Comparison of ENCODE assay signal across 8 cellular contexts in the genomic region with DNA sequence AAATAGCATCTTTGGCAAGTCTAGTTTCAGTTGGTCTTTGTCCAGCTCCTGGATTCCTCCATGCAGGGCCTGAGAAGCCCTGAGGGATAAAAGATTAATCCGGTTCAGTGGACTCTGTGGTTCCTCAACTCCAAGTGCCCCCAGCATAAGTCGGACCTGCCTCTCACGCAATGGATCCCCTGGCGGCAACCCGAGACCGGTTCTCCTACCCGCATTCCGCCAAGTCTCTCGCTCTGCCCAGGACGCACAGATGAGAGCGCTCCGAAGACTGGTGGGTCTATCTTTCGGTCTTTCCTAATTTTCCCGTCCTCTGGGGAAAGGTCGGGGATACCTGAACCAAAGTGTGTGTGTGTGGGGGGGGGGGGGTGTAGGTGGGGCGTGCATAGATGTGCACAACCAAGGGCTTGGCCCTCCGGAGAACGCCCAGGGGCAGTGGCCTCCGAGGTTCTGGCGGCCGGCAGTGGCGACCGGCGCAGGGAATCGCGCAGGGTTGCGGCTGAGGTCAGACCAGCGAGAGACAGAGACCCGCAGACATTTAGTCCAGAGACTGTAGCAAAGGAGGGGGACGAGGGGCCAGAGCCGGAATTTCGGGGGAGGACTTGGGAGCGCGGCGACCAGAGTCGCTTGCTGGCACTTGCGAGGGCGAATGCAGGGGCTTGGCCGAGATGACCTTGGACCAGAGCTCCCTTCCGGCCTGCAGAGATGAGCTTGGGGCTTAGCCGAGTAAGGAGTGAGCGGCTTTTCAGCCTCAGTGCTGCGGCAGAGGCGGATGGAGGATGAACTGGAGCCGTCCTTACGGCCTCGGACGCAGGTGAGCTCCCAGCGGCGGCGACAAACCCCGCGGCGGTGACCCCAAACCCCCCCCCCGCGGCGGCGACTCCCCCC. TPM values are rescaled to one million over a fixed set of nuclear protein-coding genes. Genes with fewer than 3 reads are reported as not detected.
DNase-seq lines count a peak whose midpoint lies in the region; ATAC-seq, FAIRE-seq and TF ChIP-seq lines count a peak whose summit lies in the region.

No MANE protein-coding gene starts in this region.

- H3K27me3 ChIP-seq in duodenal mucosa (ENCODE audit: control insufficient read depth in 1 of 2, insufficient read depth in 2 of 2, low read length in 2 of 2) (no peaks in the 10 kb centered on the region), lower lobe of right lung (ENCODE audit: low read depth) (no peaks in the 10 kb centered on the region), thoracic aorta (replicated peaks; ENCODE audit: insufficient read depth) (no peaks in the 10 kb centered on the region)

- ATAC-seq in HG03354 (IDR thresholded peaks at IDR 0.05; ENCODE audit: poor library complexity, severe bottlenecking, unreplicated experiment) (peak; percentile 63), lower lobe of right lung (peak; percentile 64 to 69), thoracic aorta (ENCODE audit: insufficient number of reproducible peaks, low FRiP score, low read depth) (no peak)

- CTCF ChIA-PET in RWPE1 (lab: Yijun Ruan, JAX): interaction anchor here (0.7 kb wide), 1 partner anchor 32 kb away, joined by 8 read pairs; no protein-coding TSS in a partner anchor

- peak overlapping the region; percentile 73 to 82 for H3K9ac ChIP-seq in duodenal mucosa (ENCODE audit: low read depth in 1 of 2, low read length in 2 of 2)

- no peaks in the 10 kb centered on the region for H3K36me3 ChIP-seq in duodenal mucosa (ENCODE audit: control insufficient read depth in 1 of 2, insufficient read depth in 2 of 2, low read length in 2 of 2)
- no peaks in the 10 kb centered on the region for H3K36me3 ChIP-seq in lower lobe of right lung
- H3K36me3 ChIP-seq in thoracic aorta: no peaks in the 10 kb centered on the region

- TF ChIP-seq CTCF in RWPE1 (conservative IDR thresholded peaks at IDR 0.05; ENCODE audit: low read depth) (no peak), lower lobe of right lung (IDR thresholded peaks at IDR 0.05) (no peak), thoracic aorta (IDR thresholded peaks at IDR 0.05) (peak; percentile 32)

- H3K27ac ChIP-seq in RWPE1 (peak overlapping the region; percentile 91), duodenal mucosa (ENCODE audit: low read depth, low read length) (peak overlapping the region; percentile 58), lower lobe of right lung (peak overlapping the region; percentile 87), thoracic aorta (peak overlapping the region; percentile 65 to 85)

- POLR2A ChIA-PET in RWPE1 (lab: Yijun Ruan, JAX; ENCODE audit: low non-redundant PET): interaction anchor here (0.6 kb wide), 2 partner anchors 16 to 1855 kb away, joined by 3 read pairs; no protein-coding TSS in a partner anchor

- intact Hi-C loops in lower lobe of right lung (cut with DNase I): no loop called here

- peak; percentile 20 for DNase-seq in DMS114 treated with DMSO at 0.1 percent for 48 hours (lab: John Stamatoyannopoulos, UW; ENCODE audit: unreplicated experiment)
- peak; percentile 74 for DNase-seq in GM19239 (ENCODE audit: insufficient read length, low spot score)
- DNase-seq in RWPE1 (ENCODE audit: low spot score): no peak
- DNase-seq in lower lobe of right lung: no peak
- DNase-seq in thoracic aorta (ENCODE audit: low spot score): no peak
- no peak for DNase-seq in frontal cortex (ENCODE audit: low spot score in 2 of 2)

- FAIRE-seq in GM19239 (lab: Jason Lieb, UNC): no peak
- no peak for FAIRE-seq in frontal cortex (lab: Jason Lieb, UNC)

- H3K4me1 ChIP-seq in duodenal mucosa (ENCODE audit: control insufficient read depth in 1 of 2, insufficient read depth in 2 of 2, low read length in 2 of 2): peaks cover 13 to 22% of the 10 kb centered on the region in 2 donors
- peaks cover 9% of the 10 kb centered on the region for H3K4me1 ChIP-seq in lower lobe of right lung
- H3K4me1 ChIP-seq in thoracic aorta (ENCODE audit: control insufficient read depth in 1 of 2, low read depth in 2 of 2): peaks cover 13 to 18% of the 10 kb centered on the region in 2 donors

- H3K4me3 ChIP-seq in duodenal mucosa (ENCODE audit: low read depth in 1 of 2, low read length in 2 of 2) (peak overlapping the region; percentile 81 to 89), lower lobe of right lung (peak overlapping the region; percentile 83), thoracic aorta (peak overlapping the region; percentile 69)

- H3K9me3 ChIP-seq in duodenal mucosa (ENCODE audit: control insufficient read depth in 1 of 2, low read length in 2 of 2) (no peaks in the 10 kb centered on the region), lower lobe of right lung (no peaks in the 10 kb centered on the region), thoracic aorta (no peaks in the 10 kb centered on the region)

RNA-seq across cellular contexts. Expression of gene SLC2A11, which starts 0.7 kb away (rescaled TPM):
- total RNA-seq in lower lobe of right lung (12.7 TPM), thoracic aorta (10 to 100 TPM in 1 of 2 donors, 1 to 10 TPM in 1; 9.2 to 25.5 TPM), frontal cortex (11.4 TPM)

RNA-seq across cellular contexts. Expression of gene DERL3, which starts 18.2 kb away (rescaled TPM):
- total RNA-seq in lower lobe of right lung: 5.8 TPM
- total RNA-seq in thoracic aorta: 1 to 10 TPM; 2.5 to 3.0 TPM
- 0.82 TPM for total RNA-seq in frontal cortex

RNA-seq across cellular contexts. Expression of gene MIF, which starts 37.2 kb away (rescaled TPM):
- total RNA-seq in lower lobe of right lung (231 TPM), thoracic aorta (100 to 1,000 TPM; 152 to 157 TPM), frontal cortex (128 TPM)

Comparison
In these comparisons a context has a peak if more than half of its experiments do, and no peak if none do; other contexts are left out.
1. DNase-seq: peak in DMS114 treated with DMSO at 0.1 percent for 48 hours (single experiment) and GM19239 (single experiment); none in RWPE1 (single experiment), lower lobe of right lung (single experiment), thoracic aorta (single experiment) and frontal cortex (0 of 2).
2. Peak in every context shown above with its lines, with median percentiles within 50 percentile points of each other: H3K27ac ChIP-seq and H3K4me3 ChIP-seq.